In the genomic region with DNA sequence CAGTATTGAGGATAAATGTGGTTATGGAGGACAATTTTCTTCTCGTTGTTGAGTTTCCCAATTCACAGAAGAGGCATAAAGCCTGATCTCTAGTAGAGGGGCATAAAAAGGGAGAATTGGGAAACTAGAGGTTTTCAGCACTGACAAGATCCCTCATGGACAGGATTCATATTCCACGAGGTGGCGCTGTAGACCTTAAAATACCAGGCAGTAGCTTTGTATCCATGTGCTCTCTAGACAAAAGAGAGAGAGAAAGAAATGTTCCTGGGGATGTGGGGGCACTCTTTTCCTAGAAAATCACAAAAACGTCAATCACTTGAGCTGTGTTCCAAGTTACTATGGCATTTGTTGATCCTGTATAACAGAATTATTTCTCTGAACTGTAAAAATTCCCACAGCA, we compare ENCODE assay signal across 8 cellular contexts.
A peak's percentile ranks its signal among the peaks of the same experiment; 100 is the strongest.
DNase-seq lines count a peak whose midpoint lies in the region; ATAC-seq, FAIRE-seq and TF ChIP-seq lines count a peak whose summit lies in the region.

No MANE protein-coding gene starts in this region.

- no peaks in the 10 kb centered on the region for H4K20me1 ChIP-seq in H1 (replicated peaks in 1 of 2; ENCODE audit: control insufficient read depth in 1 of 2, insufficient read depth in 2 of 2, low read length in 2 of 2)

- DNase-seq in A673 (ENCODE audit: low spot score) (peak; percentile 58), GM06990 (ENCODE audit: extremely low read depth, insufficient read length) (no peak), NCI-H446 treated with DMSO at 0.1 percent for 48 hours (lab: John Stamatoyannopoulos, UW) (peak; percentile 1), H1 (ENCODE audit: low read depth in 1 of 2, low spot score in 2 of 2) (peak in 1 of 2 experiments; percentile 52), inferior parietal cortex (ENCODE audit: extremely low spot score) (no peak), superior temporal gyrus (ENCODE audit: extremely low spot score) (no peak)

- no peak overlapping the region for H2BK120ac ChIP-seq in H1 (replicated peaks; ENCODE audit: low read depth, low read length)

- no peak overlapping the region for H2BK12ac ChIP-seq in H1 (ENCODE audit: low read depth, low read length)

- intact Hi-C loops in A673 (cut with micrococcal nuclease; ENCODE audit: unreplicated experiment) = loop anchor here (5.0 kb wide), 1 partner anchor 1471 kb away; no protein-coding TSS in a partner anchor

- no peak overlapping the region for H3K14ac ChIP-seq in H1 (ENCODE audit: insufficient read length)

- no TSS peak for BruUV-seq in A673 (replicated peaks; lab: Mats Ljungman, UMichigan)

- H4K91ac ChIP-seq in H1 (replicated peaks; ENCODE audit: insufficient read length, low read length) = no peak overlapping the region

- H2BK15ac ChIP-seq in H1 (ENCODE audit: low read length) = no peak overlapping the region

- no peaks in the 10 kb centered on the region for H3K23me2 ChIP-seq in H1 (ENCODE audit: low read depth, low read length)

- no peaks in the 10 kb centered on the region for H3K4me1 ChIP-seq in A673 (ENCODE audit: insufficient read depth, low read length, poor library complexity, severe bottlenecking)
- no peaks in the 10 kb centered on the region for H3K4me1 ChIP-seq in H1 (replicated peaks in 1 of 4; ENCODE audit: control insufficient read depth in 3 of 4, insufficient read depth in 4 of 4, low read length in 3 of 4)

- H3K27me3 ChIP-seq in A673 (replicated peaks; ENCODE audit: insufficient read depth, low read depth, low read length, poor library complexity) = no peaks in the 10 kb centered on the region
- H3K27me3 ChIP-seq in GM06990 (replicated peaks; ENCODE audit: control insufficient read depth, insufficient read depth, low read length) = no peaks in the 10 kb centered on the region
- H3K27me3 ChIP-seq in H1 (replicated peaks in 1 of 4; ENCODE audit: control insufficient read depth in 3 of 4, extremely low read depth in 1 of 4, insufficient read depth in 3 of 4, low read length in 3 of 4) = no peaks in the 10 kb centered on the region

- no peak overlapping the region for H3K23ac ChIP-seq in H1 (ENCODE audit: insufficient read length)

- H2BK5ac ChIP-seq in H1 (ENCODE audit: low read depth, low read length) = no peak overlapping the region

- H3K79me1 ChIP-seq in H1 (ENCODE audit: low read depth, low read length) = no peaks in the 10 kb centered on the region

- FAIRE-seq in H1 (lab: Jason Lieb, UNC) = peak; percentile 92

- peak; percentile 45 for TF ChIP-seq CTCF in A673 (conservative IDR thresholded peaks at IDR 0.05; ENCODE audit: low read depth, low read length)
- TF ChIP-seq CTCF in GM06990 (IDR thresholded peaks at IDR 0.05; ENCODE audit: insufficient read depth, low read length, poor library complexity, severe bottlenecking) = peak; percentile 25
- TF ChIP-seq CTCF in H1 (IDR thresholded peaks at IDR 0.05; ENCODE audit: control extremely low read depth in 1 of 3, insufficient read depth in 1 of 3, low read depth in 1 of 3, low read length in 3 of 3) = peak in 2 of 3 experiments; percentile 32 to 48; a peak in 3 of 4 replicates

- TF ChIP-seq EP300 in H1 (IDR thresholded peaks at IDR 0.05; ENCODE audit: borderline replicate concordance in 1 of 2, low read depth in 2 of 2, low read length in 2 of 2) = no peak

- TF ChIP-seq POLR2A in H1 (IDR thresholded peaks at IDR 0.05; ENCODE audit: control extremely low read depth in 1 of 2, low read depth in 2 of 2, low read length in 2 of 2) = no peak

- no peak overlapping the region for H2AK5ac ChIP-seq in H1 (ENCODE audit: low read depth, low read length)

- peak; percentile 69 to 79 for TF ChIP-seq RAD21 in H1 (IDR thresholded peaks at IDR 0.05 in 1 of 2, conservative IDR thresholded peaks at IDR 0.05 in 1 of 2; ENCODE audit: low read depth in 2 of 2, low read length in 2 of 2)

- no peak overlapping the region for H2BK20ac ChIP-seq in H1 (ENCODE audit: low read length)

- no peak overlapping the region for H3K9ac ChIP-seq in H1 (replicated peaks in 1 of 4; ENCODE audit: extremely low read depth in 1 of 4, low read depth in 3 of 4, low read length in 3 of 4)

- H3K79me2 ChIP-seq in H1 (ENCODE audit: control insufficient read depth in 1 of 2, insufficient read depth in 2 of 2, low read length in 2 of 2) = no peaks in the 10 kb centered on the region

- H4K8ac ChIP-seq in H1 (ENCODE audit: extremely low read depth, insufficient read depth, low read length) = no peak overlapping the region

- no peak overlapping the region for H3K4me3 ChIP-seq in A673 (ENCODE audit: low read depth, low read length, poor library complexity, severe bottlenecking)
- no peak overlapping the region for H3K4me3 ChIP-seq in GM06990 (replicated peaks; ENCODE audit: low read depth, low read length)
- no peak overlapping the region for H3K4me3 ChIP-seq in H1 (ENCODE audit: extremely low read depth in 1 of 4, insufficient read depth in 2 of 4, low read depth in 3 of 4, low read length in 4 of 4)

- WGBS in H1 (ENCODE audit: extremely low coverage in 1 of 2, insufficient coverage in 1 of 2, insufficient read length in 1 of 2, insufficient replicate concordance in 2 of 2, low coverage in 1 of 2, low lambda C conversion rate in 2 of 2, missing lambda C conversion rate in 1 of 2), 2 experiments = 7% methylated on average over 3 of the region's 4 CpGs; no CpG with 5 or more reads in 1 of the 2 experiments

- H3K36me3 ChIP-seq in A673 (ENCODE audit: insufficient read depth, low read length, poor library complexity, severe bottlenecking) = no peaks in the 10 kb centered on the region
- H3K36me3 ChIP-seq in GM06990 (ENCODE audit: control insufficient read depth, insufficient read depth, low read length) = no peaks in the 10 kb centered on the region
- no peaks in the 10 kb centered on the region for H3K36me3 ChIP-seq in H1 (ENCODE audit: control insufficient read depth in 2 of 4, insufficient read depth in 4 of 4, low read length in 3 of 4)

- POLR2A ChIA-PET in A673 (lab: Charles Lee; ENCODE audit: low non-redundant PET) = no interaction called here
- POLR2A ChIA-PET in H1 (lab: Charles Lee; ENCODE audit: partially characterized antibody) = no interaction called here

- H3K9me3 ChIP-seq in A673 (ENCODE audit: low read depth, low read length, poor library complexity, severe bottlenecking) = peaks cover 29% of the 10 kb centered on the region
- peaks cover 23 to 24% of the 10 kb centered on the region in 2 experiments; a peak in 3 of 4 replicates for H3K9me3 ChIP-seq in H1 (ENCODE audit: insufficient read depth in 2 of 2, low read depth in 1 of 2, low read length in 1 of 2)

- H4K5ac ChIP-seq in H1 (ENCODE audit: insufficient read length, low read depth, low read length) = no peak overlapping the region

- H3K27ac ChIP-seq in A673 (ENCODE audit: low read depth, low read length, poor library complexity, severe bottlenecking) (no peak overlapping the region), H1 (ENCODE audit: low read depth, low read length) (no peak overlapping the region)

- ATAC-seq in GM19397 (IDR thresholded peaks at IDR 0.05; ENCODE audit: unreplicated experiment) (no peak), GM18520 (IDR thresholded peaks at IDR 0.05; ENCODE audit: unreplicated experiment) (no peak)

- CTCF ChIA-PET in A673 (lab: Charles Lee) (no interaction called here), H1 (lab: Charles Lee; ENCODE audit: partially characterized antibody) (interaction anchor here (0.6 to 2.1 kb wide), 10 partner anchors 10 to 1475 kb away, joined by 3 to 7 read pairs (median 3); no protein-coding TSS in a partner anchor)

- H3K4ac ChIP-seq in H1 (replicated peaks; ENCODE audit: insufficient read length, low read depth, low read length) = no peak overlapping the region

- peak overlapping the region; percentile 94 for H2AFZ ChIP-seq in H1 (ENCODE audit: low read length)

- no peak overlapping the region for H3K18ac ChIP-seq in H1 (ENCODE audit: extremely low read depth, low read length)

- H3K4me2 ChIP-seq in H1 (ENCODE audit: insufficient read depth in 1 of 2, low read depth in 2 of 2, low read length in 2 of 2) = no peak overlapping the region

- H3K56ac ChIP-seq in H1 (replicated peaks; ENCODE audit: insufficient read length, low read depth, low read length) = no peak overlapping the region

TF ChIP-seq in H1, 55 proteins besides CTCF, POLR2A, EP300 and RAD21:
- TF ChIP-seq SUZ12 (IDR thresholded peaks at IDR 0.05; ENCODE audit: low read length) = no peak
- TF ChIP-seq CHD1 (IDR thresholded peaks at IDR 0.05; ENCODE audit: low read depth, low read length) = no peak
- no peak for TF ChIP-seq RFX5 (IDR thresholded peaks at IDR 0.05; ENCODE audit: borderline replicate concordance, low read depth, low read length)
- TF ChIP-seq POLR2AphosphoS5 (IDR thresholded peaks at IDR 0.05; ENCODE audit: low read depth, low read length) = no peak
- TF ChIP-seq KDM4A (IDR thresholded peaks at IDR 0.05; ENCODE audit: low read depth, low read length, severe bottlenecking) = no peak
- TF ChIP-seq RNF2 (IDR thresholded peaks at IDR 0.05; ENCODE audit: borderline replicate concordance, low read depth, low read length, missing control alignments, poor library complexity, severe bottlenecking) = no peak
- TF ChIP-seq, protein P1, sequence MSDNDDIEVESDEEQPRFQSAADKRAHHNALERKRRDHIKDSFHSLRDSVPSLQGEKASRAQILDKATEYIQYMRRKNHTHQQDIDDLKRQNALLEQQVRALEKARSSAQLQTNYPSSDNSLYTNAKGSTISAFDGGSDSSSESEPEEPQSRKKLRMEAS (IDR thresholded peaks at IDR 0.05) = peak; percentile 79

Comparison
In these comparisons a context has a peak if more than half of its experiments do, and no peak if none do; other contexts are left out.
1. DNase-seq: peak in A673 (single experiment) and NCI-H446 treated with DMSO at 0.1 percent for 48 hours (single experiment); none in GM06990 (single experiment), inferior parietal cortex (single experiment) and superior temporal gyrus (single experiment).
2. Peak in every context shown above with its lines, with median percentiles within 50 percentile points of each other: CTCF ChIP-seq.